8 cellular contexts compared by ENCODE assay signal in the genomic region with DNA sequence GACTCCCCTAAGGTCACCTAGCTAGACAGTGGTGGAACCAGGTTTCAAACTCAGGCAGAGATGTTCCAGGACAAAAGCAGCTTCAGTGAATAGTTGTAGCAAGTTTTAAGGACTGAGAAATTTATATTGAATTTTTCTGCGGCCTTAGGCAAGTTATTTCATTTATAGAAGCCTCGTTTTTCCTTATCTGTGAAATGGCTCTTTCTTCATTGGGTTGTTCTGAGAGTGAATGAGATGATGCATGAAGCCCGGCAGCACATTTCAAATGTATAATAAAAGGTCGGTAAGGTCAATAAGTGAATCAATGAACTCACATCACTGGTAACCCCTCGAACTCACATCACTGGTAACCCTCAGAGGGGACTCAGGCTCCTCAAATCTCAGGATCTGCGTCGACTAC. TPM values are rescaled to one million over a fixed set of nuclear protein-coding genes. Genes with fewer than 3 reads are reported as not detected.
DNase-seq lines count a peak whose midpoint lies in the region; ATAC-seq, FAIRE-seq and TF ChIP-seq lines count a peak whose summit lies in the region.
"Had no signal": no experiment of that assay in that cellular context is flagged by ENCODE, and none has a peak within 500 bp of the region (broad histone marks: within the 10 kb centered on the region; RNA-seq: fewer than 3 reads in every experiment).

No MANE protein-coding gene starts in this region.

- no peaks in the 10 kb centered on the region for H3K79me2 ChIP-seq in Loucy (ENCODE audit: insufficient read depth, low read length)
- H3K79me2 ChIP-seq in endothelial cell of umbilical vein (ENCODE audit: control insufficient read depth, insufficient read depth, low read length): no peaks in the 10 kb centered on the region

- 79 to 90% methylated on average over 7 of the region's 7 CpGs for WGBS in sigmoid colon, 2 donors

- H3K4me1 Mint-ChIP-seq in CD8-positive, alpha-beta memory T cell: peaks cover 17 to 30% (median 24%) of the 10 kb centered on the region in 3 donors

- dilution Hi-C loops in endothelial cell of umbilical vein (cut with MboI; ENCODE audit: extremely low pct_ligation_motif_present, low sequenced_read_pairs): no loop called here

- DNase-seq in CD8-positive, alpha-beta memory T cell: no peak
- DNase-seq in endothelial cell of umbilical vein (ENCODE audit: low read depth, low spot score) (no peak), sigmoid colon (no peak), NCI-H2171 (lab: John Stamatoyannopoulos, UW) (no peak), hippocampal formation (lab: John Stamatoyannopoulos, UW) (no peak)
- DNase-seq: DMS153 had no signal

- no peak for TF ChIP-seq POLR2A in endothelial cell of umbilical vein (IDR thresholded peaks at IDR 0.05; ENCODE audit: low read depth, low read length)
- TF ChIP-seq POLR2A in sigmoid colon (IDR thresholded peaks at IDR 0.05): no peak

- H3K27ac ChIP-seq in CD8-positive, alpha-beta memory T cell (ENCODE audit: low read depth, low read length): peak overlapping the region; percentile 73
- H3K27ac ChIP-seq in endothelial cell of umbilical vein (ENCODE audit: insufficient read depth, low read depth, low read length) (no peak overlapping the region), sigmoid colon (peak overlapping the region; percentile 81 to 87 (median 82))

- H3K9me3 ChIP-seq in CD8-positive, alpha-beta memory T cell (ENCODE audit: low read length): no peaks in the 10 kb centered on the region
- H3K9me3 ChIP-seq in Loucy (ENCODE audit: insufficient read depth, low read depth, low read length) (no peaks in the 10 kb centered on the region), endothelial cell of umbilical vein (replicated peaks; ENCODE audit: control insufficient read depth, insufficient read depth, low read length) (no peaks in the 10 kb centered on the region), sigmoid colon (no peaks in the 10 kb centered on the region)

- H4K20me1 ChIP-seq in Loucy (ENCODE audit: insufficient read depth, low read length, poor library complexity, severe bottlenecking) (no peaks in the 10 kb centered on the region), endothelial cell of umbilical vein (replicated peaks; ENCODE audit: control insufficient read depth, extremely low read depth, insufficient read depth, low read length) (no peaks in the 10 kb centered on the region)

- peaks cover 17 to 41% of the 10 kb centered on the region in 2 donors for H3K27me3 Mint-ChIP-seq in CD8-positive, alpha-beta memory T cell

- H3K9me2 ChIP-seq in Loucy (replicated peaks; ENCODE audit: low read depth, low read length): no peaks in the 10 kb centered on the region

- peak overlapping the region; percentile 73 for H3K9ac ChIP-seq in Loucy (ENCODE audit: low read depth, low read length, poor library complexity, severe bottlenecking)
- no peak overlapping the region for H3K9ac ChIP-seq in endothelial cell of umbilical vein (replicated peaks; ENCODE audit: extremely low read depth, insufficient read depth, low read length)

- H3K4me2 ChIP-seq in Loucy (ENCODE audit: low read depth, low read length, poor library complexity, severe bottlenecking): peak overlapping the region; percentile 79
- H3K4me2 ChIP-seq in endothelial cell of umbilical vein (ENCODE audit: insufficient read depth, low read length): peak overlapping the region; percentile 62

- H3K4me1 ChIP-seq in CD8-positive, alpha-beta memory T cell (ENCODE audit: insufficient read depth, low read length): peaks cover 25% of the 10 kb centered on the region
- H3K4me1 ChIP-seq in Loucy (ENCODE audit: insufficient read depth, low read length, poor library complexity, severe bottlenecking): peaks cover 30% of the 10 kb centered on the region
- H3K4me1 ChIP-seq in endothelial cell of umbilical vein (ENCODE audit: control insufficient read depth, extremely low read depth, insufficient read depth, low read length): peaks cover 28% of the 10 kb centered on the region
- peaks cover 0 to 48% (median 30%) of the 10 kb centered on the region in 4 donors for H3K4me1 ChIP-seq in sigmoid colon

- no peaks in the 10 kb centered on the region for H3K27me3 ChIP-seq in CD8-positive, alpha-beta memory T cell (ENCODE audit: insufficient read depth, low read length, poor library complexity, severe bottlenecking)
- no peaks in the 10 kb centered on the region for H3K27me3 ChIP-seq in Loucy (ENCODE audit: insufficient read depth, low read length, poor library complexity, severe bottlenecking)
- H3K27me3 ChIP-seq in endothelial cell of umbilical vein (ENCODE audit: control insufficient read depth in 2 of 2, insufficient read depth in 2 of 2, low read length in 2 of 2): no peaks in the 10 kb centered on the region
- H3K27me3 ChIP-seq in sigmoid colon: no peaks in the 10 kb centered on the region

- no peak for TF ChIP-seq EP300 in sigmoid colon (IDR thresholded peaks at IDR 0.05)

- intact Hi-C loops in endothelial cell of umbilical vein (cut with micrococcal nuclease) (loop anchor here (5.0 kb wide), 1 partner anchor 990 kb away; a partner anchor contains a TSS), sigmoid colon (cut with DNase I) (loop anchor here (5.0 kb wide), 3 partner anchors 40 to 170 kb away; no protein-coding TSS in a partner anchor)

- no peaks in the 10 kb centered on the region for H3K9me3 Mint-ChIP-seq in CD8-positive, alpha-beta memory T cell

- POLR2A ChIA-PET in CD8-positive, alpha-beta memory T cell (lab: Charles Lee): no interaction called here
- POLR2A ChIA-PET in endothelial cell of umbilical vein (lab: Charles Lee): interaction anchor here (0.6 kb wide), 1 partner anchor 572 kb away, joined by 3 read pairs; no protein-coding TSS in a partner anchor

- H3K27ac Mint-ChIP-seq in CD8-positive, alpha-beta memory T cell: peak overlapping the region in 1 of 8 donors; percentile 81

- H2AFZ ChIP-seq in Loucy (ENCODE audit: low read length) (peak overlapping the region; percentile 23; the same call in 1 of the 2 replicates), endothelial cell of umbilical vein (ENCODE audit: low read depth, low read length) (no peak overlapping the region)

- CTCF ChIA-PET in CD8-positive, alpha-beta memory T cell (lab: Charles Lee): interaction anchor here (0.6 kb wide), 1 partner anchor 95 kb away, joined by 3 read pairs; no protein-coding TSS in a partner anchor
- CTCF ChIA-PET in endothelial cell of umbilical vein (lab: Charles Lee): interaction anchor here (1.5 to 5.4 kb wide), 6 partner anchors 16 to 49 kb away, joined by 4 to 29 read pairs (median 6); no protein-coding TSS in a partner anchor

- H3K36me3 Mint-ChIP-seq in CD8-positive, alpha-beta memory T cell: peaks cover 0 to 1% (median 0%) of the 10 kb centered on the region in 3 donors

- H3K36me3 ChIP-seq in CD8-positive, alpha-beta memory T cell (ENCODE audit: insufficient read depth, low read length): no peaks in the 10 kb centered on the region
- H3K36me3 ChIP-seq in Loucy (ENCODE audit: insufficient read depth, low read length) (no peaks in the 10 kb centered on the region), endothelial cell of umbilical vein (ENCODE audit: control insufficient read depth in 2 of 2, extremely low read depth in 1 of 2, insufficient read depth in 2 of 2, low read length in 2 of 2) (no peaks in the 10 kb centered on the region), sigmoid colon (no peaks in the 10 kb centered on the region)

- H3F3A ChIP-seq in Loucy (ENCODE audit: low read depth): peaks cover 6% of the 10 kb centered on the region; the same call in 1 of the 2 replicates

- no peaks in the 10 kb centered on the region for H3K9me1 ChIP-seq in endothelial cell of umbilical vein (replicated peaks; ENCODE audit: control insufficient read depth, extremely low read depth, insufficient read depth, low read length)

- BruUV-seq in endothelial cell of umbilical vein (replicated peaks; lab: Mats Ljungman, UMichigan): no TSS peak

- H3K4me3 ChIP-seq in CD8-positive, alpha-beta memory T cell (ENCODE audit: low read length): no peak overlapping the region
- H3K4me3 ChIP-seq in Loucy (ENCODE audit: low read length, poor library complexity, severe bottlenecking): peak overlapping the region; percentile 76
- H3K4me3 ChIP-seq in endothelial cell of umbilical vein (replicated peaks in 1 of 3; ENCODE audit: insufficient read depth in 1 of 3, low read depth in 1 of 3, low read length in 3 of 3): no peak overlapping the region
- no peak overlapping the region for H3K4me3 ChIP-seq in sigmoid colon

- FAIRE-seq in endothelial cell of umbilical vein (lab: Jason Lieb, UNC): peak; percentile 55

- H3K4me3 Mint-ChIP-seq in CD8-positive, alpha-beta memory T cell: peak overlapping the region; percentile 75 to 84 (median 78)

- no peak for TF ChIP-seq CTCF in Loucy (conservative IDR thresholded peaks at IDR 0.05; ENCODE audit: low read length)
- no peak for TF ChIP-seq CTCF in endothelial cell of umbilical vein (IDR thresholded peaks at IDR 0.05; ENCODE audit: extremely low read depth in 1 of 2, insufficient read depth in 1 of 2, low read depth in 1 of 2, low read length in 2 of 2)
- TF ChIP-seq CTCF in sigmoid colon (IDR thresholded peaks at IDR 0.05): no peak

- ATAC-seq in GM18867 (IDR thresholded peaks at IDR 0.05; ENCODE audit: unreplicated experiment): no peak

TF ChIP-seq in endothelial cell of umbilical vein, 7 proteins besides CTCF, POLR2A, EP300 and RAD21:
- no peak for TF ChIP-seq EZH2 (IDR thresholded peaks at IDR 0.05; ENCODE audit: borderline replicate concordance, low read depth, low read length, severe bottlenecking)
- TF ChIP-seq, protein P1, sequence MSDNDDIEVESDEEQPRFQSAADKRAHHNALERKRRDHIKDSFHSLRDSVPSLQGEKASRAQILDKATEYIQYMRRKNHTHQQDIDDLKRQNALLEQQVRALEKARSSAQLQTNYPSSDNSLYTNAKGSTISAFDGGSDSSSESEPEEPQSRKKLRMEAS (IDR thresholded peaks at IDR 0.05; ENCODE audit: insufficient read depth, insufficient read length): no peak
- TF ChIP-seq JUN (IDR thresholded peaks at IDR 0.05; ENCODE audit: borderline replicate concordance, insufficient read depth, insufficient read length, low read depth): no peak
- no peak for TF ChIP-seq FOS (IDR thresholded peaks at IDR 0.05; ENCODE audit: borderline replicate concordance, insufficient read depth, low read length)
TF ChIP-seq in endothelial cell of umbilical vein: peak in this region for 0.

RNA-seq across cellular contexts. Expression of a gene that starts 1.1 kb away (rescaled TPM):
- total RNA-seq in CD8-positive, alpha-beta memory T cell: 1 to 10 TPM in 1 of 2 experiments, under 1 TPM in 1; 0.66 to 1.4 TPM
- polyA plus RNA-seq in CD8-positive, alpha-beta memory T cell: 0.82 TPM
- 36.3 and 43.2 TPM in 2 replicates for total RNA-seq in endothelial cell of umbilical vein
- polyA plus RNA-seq in endothelial cell of umbilical vein: 58.7 and 64.0 TPM in 2 replicates
- 57.6 and 61.4 TPM in 2 replicates for polyA plus RNA-seq in endothelial cell of umbilical vein (2011; cell fraction: cytosol; rRNA removed)
- polyA plus RNA-seq in endothelial cell of umbilical vein (2011; cell fraction: nucleus; rRNA removed): 33.5 and 37.9 TPM in 2 replicates
- 23.4 and 30.6 TPM in 2 replicates for polyA plus RNA-seq in endothelial cell of umbilical vein (2012)
- polyA minus RNA-seq in endothelial cell of umbilical vein: 52.9 and 54.1 TPM in 2 replicates
- polyA minus RNA-seq in endothelial cell of umbilical vein (2011; cell fraction: cytosol; rRNA and poly(A)+ RNA removed): not detected
- 24.2 and 26.7 TPM in 2 replicates for polyA minus RNA-seq in endothelial cell of umbilical vein (2011; cell fraction: nucleus; rRNA and poly(A)+ RNA removed)
- 10 to 100 TPM; 15.0 to 26.5 (median 18.4) TPM for total RNA-seq in sigmoid colon
- polyA plus RNA-seq in sigmoid colon: 1 to 10 TPM; 2.8 to 7.7 (median 3.0) TPM

Comparison
In these comparisons a context has a peak if more than half of its experiments do, and no peak if none do; other contexts are left out.
1. RNA of a gene that starts 1.1 kb away (total RNA-seq): 36.3 to 43.2 TPM in endothelial cell of umbilical vein and 15.0 to 26.5 TPM in sigmoid colon; 0.66 to 1.4 TPM in CD8-positive, alpha-beta memory T cell; every median in the first group is over 4 times any median in the second.